ENCODE assay signal across 14 cellular contexts in the genomic region with DNA sequence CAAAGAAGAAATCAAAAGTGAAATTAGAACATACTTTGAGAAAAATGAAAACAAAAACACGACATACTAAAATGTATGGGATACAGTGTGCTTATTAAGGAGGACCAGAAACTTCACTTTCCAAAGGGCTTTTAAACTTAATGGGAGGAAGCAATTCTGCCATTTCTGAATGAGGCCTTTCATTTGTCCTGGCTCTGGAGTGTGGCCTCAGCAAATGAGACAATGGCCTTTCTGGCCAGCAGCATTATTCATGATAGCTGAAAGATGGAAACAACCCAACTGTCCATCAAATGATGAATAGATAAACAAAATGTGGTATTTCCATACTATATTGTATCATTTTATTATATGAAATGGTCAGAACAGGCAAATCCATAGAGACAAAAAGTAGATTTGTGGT.
DNase-seq lines count a peak whose midpoint lies in the region.
"Had no signal": no experiment of that assay in that cellular context is flagged by ENCODE, and none has a peak within 500 bp of the region (broad histone marks: within the 10 kb centered on the region; RNA-seq: fewer than 3 reads in every experiment).

No MANE protein-coding gene starts in this region.

- DNase-seq in G401 (ENCODE audit: low spot score): peak; percentile 16
- DNase-seq in foreskin melanocyte: peak; percentile 95
- DNase-seq in middle frontal gyrus (ENCODE audit: extremely low spot score, low spot score): peak; percentile 47
- DNase-seq in substantia nigra (lab: John Stamatoyannopoulos, UW): peak in 38 of 49 donors; percentile 2 to 77 (median 25)
- DNase-seq in NCI-H2171 treated with DMSO at 0.1 percent for 48 hours (lab: John Stamatoyannopoulos, UW): no peak
- no peak for DNase-seq in kidney tubule cell (ENCODE audit: low spot score)
- DNase-seq in 8988T: no peak
- DNase-seq: Calu3; CD4-positive, alpha-beta T cell; DMS53; NCI-H1105 treated with DMSO at 0.1 percent for 48 hours; NCI-H1930; NCI-H446 treated with DMSO at 0.1 percent for 48 hours; SJCRH30 had no signal

- in situ Hi-C loops in G401 (cut with HindIII; ENCODE audit: low sequenced_read_pairs): no loop called here

- H3K27ac ChIP-seq in substantia nigra (ENCODE audit: low read depth, low read length, poor library complexity, severe bottlenecking): peak overlapping the region; percentile 17

Comparison
In these comparisons a context has a peak if more than half of its experiments do, and no peak if none do; other contexts are left out.
1. DNase-seq: peak in G401 (single experiment), foreskin melanocyte (single experiment), middle frontal gyrus (single experiment) and substantia nigra (38 of 49); none in NCI-H2171 treated with DMSO at 0.1 percent for 48 hours (single experiment), kidney tubule cell (single experiment) and 8988T (single experiment).